In genomic region chr2:37370666-37371065, GRCh38 we compare ENCODE assay signal across 28 cellular contexts.
"Had no signal": no experiment of that assay in that cellular context is flagged by ENCODE, and none has a peak within 500 bp of the region (broad histone marks: within the 10 kb centered on the region; RNA-seq: fewer than 3 reads in every experiment).

No MANE protein-coding gene starts in this region.

- H3K27ac Mint-ChIP-seq: natural killer cell; nephron progenitor cell; neural progenitor cell; progenitor cell of endocrine pancreas; stimulated activated memory B cell treated with anti-CD40 and anti-IgM and Interleukin-4, amounts not matched to agents 10 μg/mL and 1 μg/mL and 100 μg/mL, for 72 hours; stimulated activated naive CD8-positive, alpha-beta T cell treated with anti-CD3 and anti-CD28 coated beads, Interleukin-15, amount 100 ng/mL, for 72 hours; type B pancreatic cell had no signal

- H3K27me3 ChIP-seq: left lung, neural progenitor cell, ovary, tibial nerve, uterus had no signal

- H2AFZ ChIP-seq: neural progenitor cell had no signal

- H3K9me3 ChIP-seq: left lung, lower lobe of right lung, ovary, tibial nerve, uterus had no signal

- H3K36me3 Mint-ChIP-seq: naive B cell, natural killer cell, neural progenitor cell, type B pancreatic cell had no signal

- H3K4me2 ChIP-seq: neural progenitor cell had no signal

- H3K9me3 Mint-ChIP-seq: naive B cell; natural killer cell; nephron progenitor cell; neural progenitor cell; stimulated activated memory B cell treated with anti-CD40 and anti-IgM and Interleukin-4, amounts not matched to agents 10 μg/mL and 1 μg/mL and 100 μg/mL, for 72 hours; stimulated activated naive CD8-positive, alpha-beta T cell treated with anti-CD3 and anti-CD28 coated beads, Interleukin-15, amount 100 ng/mL, for 72 hours had no signal

- H3K4me1 ChIP-seq: left lung, lower lobe of right lung, neural progenitor cell, uterus had no signal

- DNase-seq: hippocampal formation; kidney glomerular epithelial cell; left colon; left lung; lower lobe of right lung; mammary epithelial cell; mesenchymal stem cell; naive B cell; natural killer cell; nephron progenitor cell; ovary; retina; right cardiac atrium; small intestine; stimulated activated CD4-positive, alpha-beta T cell treated with anti-CD3 and anti-CD28 coated beads, Interleukin-1b, Interleukin-23, amount 100 ng/mL, for 48 hours; stimulated activated CD4-positive, alpha-beta T cell treated with anti-CD3 and anti-CD28 coated beads, Interleukin-2, amount 100 ng/mL, for 48 hours; stimulated activated CD4-positive, alpha-beta T cell treated with anti-CD3 and anti-CD28 coated beads, Interleukin-4, amount 100 ng/mL, for 4 hours; stimulated activated CD8-positive, alpha-beta memory T cell treated with anti-CD3 and anti-CD28 coated beads, Interleukin-4, amount 100 ng/mL, for 48 hours; stimulated activated naive CD4-positive, alpha-beta T cell treated with Interleukin-2 at 50 U/mL for 16 hours; stimulated activated naive CD8-positive, alpha-beta T cell treated with anti-CD3 and anti-CD28 coated beads, Interleukin-15, amount 100 ng/mL, for 72 hours; substantia nigra; uterus had no signal

- ATAC-seq: left colon; left lung; lower lobe of right lung; natural killer cell; right cardiac atrium; sciatic nerve; stimulated activated memory B cell treated with anti-CD40 and anti-IgM and Interleukin-4, amounts not matched to agents 10 μg/mL and 1 μg/mL and 100 μg/mL, for 72 hours; stimulated activated naive CD8-positive, alpha-beta T cell treated with anti-CD3 and anti-CD28 coated beads, Interleukin-15, amount 100 ng/mL, for 72 hours had no signal

- H3K9ac ChIP-seq: neural progenitor cell had no signal

- H3K27me3 Mint-ChIP-seq: stimulated activated memory B cell treated with anti-CD40 and anti-IgM and Interleukin-4, amounts not matched to agents 10 μg/mL and 1 μg/mL and 100 μg/mL, for 72 hours had no signal

- H3K4me3 Mint-ChIP-seq: natural killer cell; nephron progenitor cell; neural progenitor cell; stimulated activated memory B cell treated with anti-CD40 and anti-IgM and Interleukin-4, amounts not matched to agents 10 μg/mL and 1 μg/mL and 100 μg/mL, for 72 hours; stimulated activated naive CD8-positive, alpha-beta T cell treated with anti-CD3 and anti-CD28 coated beads, Interleukin-15, amount 100 ng/mL, for 72 hours; type B pancreatic cell had no signal

- H3K36me3 ChIP-seq: lower lobe of right lung, neural progenitor cell, ovary, tibial nerve, uterus had no signal

- H3K27ac ChIP-seq: left lung, lower lobe of right lung, neural progenitor cell, ovary, tibial nerve, uterus had no signal

- H3K4me3 ChIP-seq: left lung, lower lobe of right lung, neural progenitor cell, ovary, tibial nerve, uterus had no signal

- H3K4me1 Mint-ChIP-seq: nephron progenitor cell had no signal
